In genomic region chr12:123037791-123038190, GRCh38 we compare ENCODE assay signal across 20 cellular contexts.
"Had no signal": no experiment of that assay in that cellular context is flagged by ENCODE, and none has a peak within 500 bp of the region (broad histone marks: within the 10 kb centered on the region; RNA-seq: fewer than 3 reads in every experiment).

No MANE protein-coding gene starts in this region.

- H3K27me3 ChIP-seq: neutrophil, pancreas, tibial artery had no signal

- DNase-seq: activated CD4-positive, alpha-beta memory T cell treated with anti-CD3 and anti-CD28 coated beads for 36 hours; activated CD4-positive, alpha-beta T cell treated with anti-CD3 and anti-CD28 coated beads for 48 hours; activated CD4-positive, CD25-positive, alpha-beta regulatory T cell; activated effector memory CD4-positive, alpha-beta T cell treated with anti-CD3 and anti-CD28 coated beads, Interleukin-2, amount 50 U/mL, for 16 hours; activated naive CD4-positive, alpha-beta T cell treated with anti-CD3 and anti-CD28 coated beads, Interleukin-2, amount 50 U/mL, for 16 hours; caudate nucleus; dermis blood vessel endothelial cell; effector CD8-positive, alpha-beta T cell; erythroblast; foreskin fibroblast; stimulated activated CD4-positive, alpha-beta T cell treated with anti-CD3 and anti-CD28 coated beads, Interleukin-12 subunit alpha, Interleukin-12 subunit beta, amount 100 ng/mL, for 4 hours; stimulated activated CD4-positive, alpha-beta T cell treated with anti-CD3 and anti-CD28 coated beads, Interleukin-4, amount 100 ng/mL, for 4 hours; stimulated activated naive CD8-positive, alpha-beta T cell treated with anti-CD3 and anti-CD28 coated beads, Interleukin-15, Interleukin-2, amounts not matched to agents 100 U/mL and 50 U/mL, for 24 hours; T-helper 17 cell; tibial artery had no signal

- H3K9me3 Mint-ChIP-seq: activated CD4-positive, alpha-beta memory T cell treated with anti-CD3 and anti-CD28 coated beads for 36 hours; brain; memory B cell; natural killer cell treated with Interleukin-12 subunit alpha and Interleukin-12 subunit beta and Interleukin-15 and Interleukin-18, amount 100 ng/mL, for 72 hours had no signal

- H3K27me3 Mint-ChIP-seq: activated CD4-positive, alpha-beta memory T cell treated with anti-CD3 and anti-CD28 coated beads for 36 hours; brain; memory B cell; natural killer cell treated with Interleukin-12 subunit alpha and Interleukin-12 subunit beta and Interleukin-15 and Interleukin-18, amount 100 ng/mL, for 72 hours; T-helper 17 cell had no signal

- H3K36me3 Mint-ChIP-seq: brain; natural killer cell treated with Interleukin-12 subunit alpha and Interleukin-12 subunit beta and Interleukin-15 and Interleukin-18, amount 100 ng/mL, for 72 hours had no signal

- H3K9me3 ChIP-seq: neutrophil, pancreas, tibial artery had no signal

- H3K27ac ChIP-seq: neutrophil, pancreas, tibial artery had no signal

- H3K4me3 Mint-ChIP-seq: activated CD4-positive, alpha-beta memory T cell treated with anti-CD3 and anti-CD28 coated beads for 36 hours; brain; memory B cell; natural killer cell treated with Interleukin-12 subunit alpha and Interleukin-12 subunit beta and Interleukin-15 and Interleukin-18, amount 100 ng/mL, for 72 hours; T-helper 17 cell had no signal

- H3K4me1 ChIP-seq: pancreas, tibial artery had no signal

- H3K4me3 ChIP-seq: pancreas, tibial artery had no signal

- H3K27ac Mint-ChIP-seq: activated CD4-positive, alpha-beta memory T cell treated with anti-CD3 and anti-CD28 coated beads for 36 hours; brain; memory B cell; T-helper 17 cell had no signal

- H3K36me3 ChIP-seq: neutrophil, pancreas had no signal
